In the genomic region with DNA sequence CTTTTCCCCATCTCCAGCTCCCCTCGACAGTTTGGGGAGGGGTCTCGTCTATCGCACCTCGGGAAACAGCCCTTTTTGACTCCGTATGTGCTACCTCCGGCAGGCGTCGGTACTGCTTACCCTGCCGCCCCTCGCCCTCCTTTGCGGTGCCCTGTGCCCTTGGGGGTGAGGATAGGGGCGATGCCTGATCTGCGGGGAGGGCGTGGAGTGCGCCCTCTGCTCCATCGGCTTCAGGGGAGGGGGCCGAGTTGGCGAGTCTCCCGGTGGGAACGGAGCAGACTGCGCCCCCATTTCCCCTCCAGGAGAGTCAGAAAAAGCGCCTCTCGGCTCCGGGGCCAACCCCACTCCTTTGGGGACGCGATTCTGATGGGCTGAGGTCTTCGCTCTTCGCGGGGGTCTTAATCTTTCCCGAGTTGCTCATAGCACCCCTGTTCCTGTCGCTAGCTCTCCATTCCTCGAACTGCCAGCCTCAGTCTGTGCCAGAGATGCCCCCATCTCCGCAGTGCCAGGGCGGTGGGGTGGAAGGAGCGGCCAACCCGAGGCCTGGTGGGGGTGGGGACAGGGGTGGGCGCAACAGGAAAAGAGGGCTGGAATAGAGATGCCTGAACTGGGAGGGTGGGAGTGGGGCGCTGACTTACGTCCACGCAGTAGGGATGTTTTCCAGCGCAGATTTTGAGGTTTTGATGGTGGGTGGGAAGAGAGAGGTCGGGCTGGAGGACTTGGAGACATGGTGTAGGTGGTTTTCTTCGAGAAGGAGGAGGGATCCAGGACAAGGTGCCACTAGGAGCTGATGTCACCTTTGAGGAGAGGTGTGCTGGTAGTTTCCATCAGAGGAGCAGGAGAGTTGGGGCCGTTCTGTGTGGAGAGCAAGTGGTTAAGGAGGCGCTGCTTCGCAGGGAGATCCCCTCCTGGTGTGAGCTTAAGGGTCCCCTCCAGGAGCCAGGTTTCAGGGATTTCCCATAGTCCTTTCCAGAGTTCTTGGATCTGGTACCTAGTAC, we compare ENCODE assay signal across 8 cellular contexts. TPM values are rescaled to one million over a fixed set of nuclear protein-coding genes. Genes with fewer than 3 reads are reported as not detected.
A peak's percentile ranks its signal among the peaks of the same experiment; 100 is the strongest.
DNase-seq lines count a peak whose midpoint lies in the region; ATAC-seq and TF ChIP-seq lines count a peak whose summit lies in the region.

No MANE protein-coding gene starts in this region.

- no peaks in the 10 kb centered on the region for H3K9me2 ChIP-seq in HCT116 (ENCODE audit: insufficient read depth)

- TF ChIP-seq RAD21 in HCT116 (IDR thresholded peaks at IDR 0.05; ENCODE audit: low read depth), result no peak

- H3K27ac Mint-ChIP-seq in Calu3 (ENCODE audit: unreplicated experiment), result no peak overlapping the region

- no peaks in the 10 kb centered on the region for H3K79me2 ChIP-seq in HCT116 (ENCODE audit: insufficient read depth, low read length)

- H3K4me3 Mint-ChIP-seq in Calu3 (ENCODE audit: low read depth, unreplicated experiment), result peak overlapping the region; percentile 53

- H3K36me3 ChIP-seq in HCT116 (ENCODE audit: control insufficient read depth in 1 of 2, insufficient read depth in 2 of 2, low read length in 2 of 2), result peaks cover 14 to 15% of the 10 kb centered on the region in 2 experiments; a peak in 3 of 4 replicates

- peaks cover 44% of the 10 kb centered on the region for H3K27me3 Mint-ChIP-seq in Calu3 (ENCODE audit: unreplicated experiment)

- H3K9me3 ChIP-seq in HCT116 (ENCODE audit: control insufficient read depth in 1 of 2, insufficient read depth in 1 of 2, low read depth in 1 of 2, low read length in 2 of 2), result no peaks in the 10 kb centered on the region

- H4K20me1 ChIP-seq in HCT116 (ENCODE audit: insufficient read depth), result no peaks in the 10 kb centered on the region

- H3K4me3 ChIP-seq in HCT116 (replicated peaks in 1 of 2; ENCODE audit: low read depth in 1 of 2, low read length in 2 of 2) (peak overlapping the region; percentile 49 to 69), retinal pigment epithelial cell (ENCODE audit: low read length) (peak overlapping the region; percentile 75)

- CTCF ChIA-PET in Calu3 (lab: Charles Lee) (interaction anchor here (0.7 to 1.6 kb wide), 5 partner anchors 10 to 242 kb away, joined by 3 to 7 read pairs (median 3); a partner anchor contains a TSS), HCT116 (lab: Charles Lee) (interaction anchor here (1.0 to 5.8 kb wide), 4 partner anchors 13 to 315 kb away, joined by 3 to 51 read pairs (median 5); no protein-coding TSS in a partner anchor)

- no peaks in the 10 kb centered on the region for H3K9me3 Mint-ChIP-seq in Calu3 (ENCODE audit: low read depth, unreplicated experiment)

- peak overlapping the region; percentile 65 for H3K9ac ChIP-seq in HCT116 (ENCODE audit: low read length)

- POLR2A ChIA-PET in HCT116 (lab: Charles Lee), result no interaction called here

- RAD21 ChIA-PET in HCT116 (lab: Charles Lee; ENCODE audit: low non-redundant PET in 1 of 2, low total read pairs in 2 of 2, uncharacterized antibody in 2 of 2, unreplicated experiment in 2 of 2), result no interaction called here

- H3K4me1 ChIP-seq in HCT116 (ENCODE audit: control insufficient read depth in 1 of 2, insufficient read depth in 2 of 2, low read length in 2 of 2), result peaks cover 4 to 15% of the 10 kb centered on the region in 2 experiments; a peak in 2 of 4 replicates

- H2AFZ ChIP-seq in HCT116 (ENCODE audit: low read depth, low read length, poor library complexity, severe bottlenecking), result peak overlapping the region; percentile 9

- H3K4me2 ChIP-seq in HCT116 (ENCODE audit: low read length), result peak overlapping the region; percentile 96

- H3K4me1 Mint-ChIP-seq in Calu3 (ENCODE audit: low read depth, unreplicated experiment), result peaks cover 11% of the 10 kb centered on the region

- H3K27ac ChIP-seq in HCT116 (ENCODE audit: low read depth, low read length), result peak overlapping the region; percentile 41; the same call in 1 of the 2 replicates
- peak overlapping the region; percentile 46; the same call in 1 of the 2 replicates for H3K27ac ChIP-seq in VCaP

- no peaks in the 10 kb centered on the region for H3K27me3 ChIP-seq in HCT116 (ENCODE audit: insufficient read depth, low read length)

- TF ChIP-seq CTCF in Calu3 (IDR thresholded peaks at IDR 0.05; ENCODE audit: unreplicated experiment) (no peak), HCT116 (IDR thresholded peaks at IDR 0.05 in 2 of 3, conservative IDR thresholded peaks at IDR 0.05 in 1 of 3; ENCODE audit: borderline replicate concordance in 1 of 3, insufficient read depth in 1 of 3, low read depth in 2 of 3, low read length in 2 of 3) (no peak), VCaP (conservative IDR thresholded peaks at IDR 0.05) (no peak), retinal pigment epithelial cell (conservative IDR thresholded peaks at IDR 0.05; ENCODE audit: low read depth, low read length) (no peak)

- H3K36me3 Mint-ChIP-seq in Calu3 (ENCODE audit: insufficient read depth, unreplicated experiment), result peaks cover 13% of the 10 kb centered on the region

- peak; percentile 24 for ATAC-seq in HCT116
- ATAC-seq in Right ventricle myocardium superior (ENCODE audit: poor library complexity), result peak; percentile 11

- no peak for TF ChIP-seq POLR2A in HCT116 (IDR thresholded peaks at IDR 0.05; ENCODE audit: borderline replicate concordance, extremely low read depth, insufficient read depth, insufficient read length)

- DNase-seq in Calu3, result no peak
- DNase-seq in HCT116 (ENCODE audit: low read depth, low spot score), result no peak
- no peak for DNase-seq in Right ventricle myocardium superior
- no peak for DNase-seq in retinal pigment epithelial cell (ENCODE audit: low read depth)
- DNase-seq in islet precursor cell, result no peak
- DNase-seq in NCI-H774 (lab: John Stamatoyannopoulos, UW), result no peak
- DNase-seq in middle frontal gyrus (ENCODE audit: extremely low spot score, low spot score), result no peak

- intact Hi-C loops in Calu3 (cut with micrococcal nuclease; ENCODE audit: unreplicated experiment) (no loop called here), HCT116 (cut with micrococcal nuclease) (no loop called here), Right ventricle myocardium superior (cut with DNase I) (no loop called here)

- BruUV-seq in Calu3 (replicated peaks; lab: Mats Ljungman, UMichigan) (no TSS peak), HCT116 (replicated peaks; lab: Mats Ljungman, UMichigan) (no TSS peak)

TF ChIP-seq in HCT116, 20 proteins besides CTCF, POLR2A, EP300 and RAD21:
- TF ChIP-seq ZNF274 (IDR thresholded peaks at IDR 0.05; ENCODE audit: low read depth, low read length) (no peak), JUND (IDR thresholded peaks at IDR 0.05) (no peak), ZFX (IDR thresholded peaks at IDR 0.05) (no peak), EZH2phosphoT487 (IDR thresholded peaks at IDR 0.05; ENCODE audit: borderline replicate concordance) (no peak), EGR1 (IDR thresholded peaks at IDR 0.05; ENCODE audit: low read depth) (no peak), EZH2 (IDR thresholded peaks at IDR 0.05) (no peak), YY1 (IDR thresholded peaks at IDR 0.05; ENCODE audit: extremely low read depth, insufficient replicate concordance, low read depth, low read length) (no peak), TCF7L2 (IDR thresholded peaks at IDR 0.05; ENCODE audit: borderline replicate concordance, extremely low read depth, insufficient read depth, insufficient read length) (no peak), FOSL1 (IDR thresholded peaks at IDR 0.05; ENCODE audit: low read depth) (no peak), CBX3 (IDR thresholded peaks at IDR 0.05; ENCODE audit: low read depth) (no peak)

RNA-seq across cellular contexts. Expression of a gene that starts 0.7 kb away (rescaled TPM):
- total RNA-seq in Calu3 (2022), result 0.12 and 0.83 TPM in 2 replicates
- 10.8 TPM for total RNA-seq in HCT116 (2021; ENCODE audit: unreplicated experiment)
- 13.7 and 17.2 TPM in 2 replicates for polyA plus RNA-seq in HCT116 (2012)
- 19.3 TPM for total RNA-seq in Right ventricle myocardium superior

RNA-seq across cellular contexts. Expression of a gene that starts 19.8 kb away (rescaled TPM):
- total RNA-seq in Calu3 (2022), result 77.7 and 84.4 TPM in 2 replicates
- total RNA-seq in HCT116 (2021; ENCODE audit: unreplicated experiment), result 64.7 TPM
- polyA plus RNA-seq in HCT116 (2012), result 45.5 and 47.6 TPM in 2 replicates
- 21.8 TPM for total RNA-seq in Right ventricle myocardium superior

RNA-seq across cellular contexts. Expression of a gene that starts 58.8 kb away (rescaled TPM):
- total RNA-seq in Calu3 (2022), result not detected in 2 replicates
- total RNA-seq in HCT116 (2021; ENCODE audit: unreplicated experiment), result not detected
- polyA plus RNA-seq in HCT116 (2012), result not detected in 2 replicates
- total RNA-seq in Right ventricle myocardium superior, result not detected

RNA-seq across cellular contexts. Expression of a gene that starts 59.9 kb away (rescaled TPM):
- total RNA-seq in Calu3 (2022) (57.1 and 65.4 TPM in 2 replicates), HCT116 (2021; ENCODE audit: unreplicated experiment) (16.5 TPM), Right ventricle myocardium superior (118 TPM)
- 16.0 and 22.5 TPM in 2 replicates for polyA plus RNA-seq in HCT116 (2012)
